Comparison of ENCODE assay signal across 14 cellular contexts in genomic region chr16:88760424-88761142, GRCh38. TPM values are rescaled to one million over a fixed set of nuclear protein-coding genes. Genes with fewer than 3 reads are reported as not detected.
DNase-seq lines count a peak whose midpoint lies in the region; ATAC-seq and TF ChIP-seq lines count a peak whose summit lies in the region.
"Had no signal": no experiment of that assay in that cellular context is flagged by ENCODE, and none has a peak within 500 bp of the region (broad histone marks: within the 10 kb centered on the region; RNA-seq: fewer than 3 reads in every experiment).

No MANE protein-coding gene starts in this region.

- H4K20me1 ChIP-seq in GM23338 (replicated peaks; ENCODE audit: insufficient read depth): no peaks in the 10 kb centered on the region

- peaks cover 25% of the 10 kb centered on the region for H3K27me3 Mint-ChIP-seq in GM23338 (ENCODE audit: insufficient read depth, low read depth, poor library complexity)
- H3K27me3 Mint-ChIP-seq: stimulated activated naive B cell treated with anti-CD40 and anti-IgM and Interleukin-4, amounts not matched to agents 10 μg/mL and 1 μg/mL and 100 μg/mL, for 72 hours had no signal

- H3K27ac ChIP-seq in GM23338 (ENCODE audit: low read depth) (no peak overlapping the region), VCaP (peak overlapping the region; percentile 82), stomach (peak overlapping the region in 4 of 5 donors; percentile 62 to 84 (median 71)), right cardiac atrium (ENCODE audit: low read length) (no peak overlapping the region)
- H3K27ac ChIP-seq: dorsolateral prefrontal cortex had no signal

- H3K9me3 Mint-ChIP-seq in GM23338: no peaks in the 10 kb centered on the region
- H3K9me3 Mint-ChIP-seq: activated T-cell treated with anti-CD3 and anti-CD28 coated beads, Interleukin-2, amount 50 U/mL, for 72 hours; stimulated activated naive B cell treated with anti-CD40 and anti-IgM and Interleukin-4, amounts not matched to agents 10 μg/mL and 1 μg/mL and 100 μg/mL, for 72 hours had no signal

- H3K36me3 Mint-ChIP-seq in GM23338 (ENCODE audit: low read depth): no peaks in the 10 kb centered on the region; the same call in 2 of the 3 replicates

- H3K4me3 ChIP-seq in GM23338: no peak overlapping the region
- no peak overlapping the region for H3K4me3 ChIP-seq in stomach
- no peak overlapping the region for H3K4me3 ChIP-seq in right cardiac atrium (ENCODE audit: low read length)
- H3K4me3 ChIP-seq: dorsolateral prefrontal cortex, MG63 had no signal

- no peaks in the 10 kb centered on the region for H3K36me3 ChIP-seq in GM23338 (ENCODE audit: insufficient read depth)
- H3K36me3 ChIP-seq in stomach: peaks cover 0 to 17% (median 2%) of the 10 kb centered on the region in 4 donors
- H3K36me3 ChIP-seq: MG63 had no signal

- H2AFZ ChIP-seq in GM23338: no peak overlapping the region

- ATAC-seq in GM23338 (no peak), right cardiac atrium (no peak)
- ATAC-seq: activated T-cell treated with anti-CD3 and anti-CD28 coated beads, Interleukin-2, amount 50 U/mL, for 72 hours; stimulated activated naive B cell treated with anti-CD40 and anti-IgM and Interleukin-4, amounts not matched to agents 10 μg/mL and 1 μg/mL and 100 μg/mL, for 72 hours had no signal

- H3K9me2 ChIP-seq in GM23338 (ENCODE audit: insufficient read depth): no peaks in the 10 kb centered on the region

- H3K9me3 ChIP-seq in stomach (no peaks in the 10 kb centered on the region), right cardiac atrium (ENCODE audit: control insufficient read depth, low read length) (no peaks in the 10 kb centered on the region)
- H3K9me3 ChIP-seq: MG63 had no signal

- WGBS in stomach, 5 donors: 42 to 75% (median 59%) methylated on average over 8 to 24 of the region's 24 CpGs
- 87% methylated on average over 24 of the region's 24 CpGs for WGBS in right cardiac atrium

- TF ChIP-seq CTCF in GM23338 (conservative IDR thresholded peaks at IDR 0.05; ENCODE audit: low read depth in 2 of 2) (no peak), VCaP (conservative IDR thresholded peaks at IDR 0.05) (no peak), stomach (IDR thresholded peaks at IDR 0.05) (no peak)

- TF ChIP-seq EP300 in stomach (IDR thresholded peaks at IDR 0.05): no peak

- no peak overlapping the region for H3K4me2 ChIP-seq in GM23338

- H3K27ac Mint-ChIP-seq in GM23338: peak overlapping the region; percentile 52; the same call in 1 of the 2 replicates
- H3K27ac Mint-ChIP-seq: activated T-cell treated with anti-CD3 and anti-CD28 coated beads, Interleukin-2, amount 50 U/mL, for 72 hours; stimulated activated naive B cell treated with anti-CD40 and anti-IgM and Interleukin-4, amounts not matched to agents 10 μg/mL and 1 μg/mL and 100 μg/mL, for 72 hours had no signal

- intact Hi-C loops in stomach (cut with DNase I; ENCODE audit: low total_unique reads) (no loop called here), right cardiac atrium (cut with DNase I) (no loop called here)

- H3K4me3 Mint-ChIP-seq in GM23338: no peak overlapping the region
- H3K4me3 Mint-ChIP-seq: activated T-cell treated with anti-CD3 and anti-CD28 coated beads, Interleukin-2, amount 50 U/mL, for 72 hours; stimulated activated naive B cell treated with anti-CD40 and anti-IgM and Interleukin-4, amounts not matched to agents 10 μg/mL and 1 μg/mL and 100 μg/mL, for 72 hours had no signal

- H3K27me3 ChIP-seq in GM23338 (ENCODE audit: insufficient read depth) (no peaks in the 10 kb centered on the region), stomach (no peaks in the 10 kb centered on the region), right cardiac atrium (ENCODE audit: control insufficient read depth, insufficient read depth) (no peaks in the 10 kb centered on the region)
- H3K27me3 ChIP-seq: dorsolateral prefrontal cortex, MG63 had no signal

- H3K4me1 Mint-ChIP-seq in GM23338: peaks cover 46% of the 10 kb centered on the region

- H3K4me1 ChIP-seq in GM23338 (ENCODE audit: insufficient read depth): peaks cover 9% of the 10 kb centered on the region
- H3K4me1 ChIP-seq in stomach: peaks cover 43 to 79% (median 65%) of the 10 kb centered on the region in 4 donors
- H3K4me1 ChIP-seq in right cardiac atrium (ENCODE audit: control insufficient read depth, insufficient read depth, low read length): no peaks in the 10 kb centered on the region

- H3F3A ChIP-seq in GM23338 (replicated peaks; ENCODE audit: low read depth): peaks cover 9% of the 10 kb centered on the region; the same call in 1 of the 2 replicates

- DNase-seq in GM23338 (ENCODE audit: low spot score): no peak
- DNase-seq in left kidney (ENCODE audit: low read depth, low spot score): peak; percentile 64
- no peak for DNase-seq in stomach
- DNase-seq in retina: no peak
- DNase-seq in T1000 (lab: John Stamatoyannopoulos, UW): no peak
- no peak for DNase-seq in right cardiac atrium
- DNase-seq: activated CD4-positive, alpha-beta T cell treated with anti-CD3 and anti-CD28 coated beads for 48 hours; activated T-cell treated with anti-CD3 and anti-CD28 coated beads, Interleukin-2, amount 50 U/mL, for 72 hours; dorsolateral prefrontal cortex; MG63; NCI-H2227 treated with DMSO at 0.1 percent for 48 hours; stimulated activated CD4-positive, alpha-beta T cell treated with anti-CD3 and anti-CD28 coated beads, Interleukin-4, amount 100 ng/mL, for 24 hours; stimulated activated naive B cell treated with anti-CD40 and anti-IgM and Interleukin-4, amounts not matched to agents 10 μg/mL and 1 μg/mL and 100 μg/mL, for 72 hours had no signal

- H3K79me2 ChIP-seq in GM23338 (replicated peaks; ENCODE audit: insufficient read depth): peaks cover 12% of the 10 kb centered on the region

- no peak for TF ChIP-seq POLR2A in stomach (IDR thresholded peaks at IDR 0.05)

TF ChIP-seq in GM23338, 12 proteins besides CTCF, POLR2A, EP300 and RAD21 (continues in another document):
- no peak for TF ChIP-seq EZH2 (IDR thresholded peaks at IDR 0.05; ENCODE audit: low read depth, unreplicated experiment)
- no peak for TF ChIP-seq ZNF114 (CRISPR knock-in tag; IDR thresholded peaks at IDR 0.05)
- no peak for TF ChIP-seq ZNF331 (CRISPR knock-in tag; IDR thresholded peaks at IDR 0.05; ENCODE audit: low read depth)
- TF ChIP-seq JUNB (IDR thresholded peaks at IDR 0.05; ENCODE audit: unreplicated experiment): no peak
- no peak for TF ChIP-seq EZH2phosphoT487 (IDR thresholded peaks at IDR 0.05; ENCODE audit: unreplicated experiment)
- TF ChIP-seq REST (IDR thresholded peaks at IDR 0.05; ENCODE audit: unreplicated experiment): no peak

RNA-seq across cellular contexts. Expression of gene PIEZO1, which starts 24.4 kb away (rescaled TPM):
- total RNA-seq in GM23338 (2014; rRNA removed; shearing (Covaris generic)): 56.2 and 70.1 TPM in 2 replicates
- polyA plus RNA-seq in GM23338 (2016; fragmentation: Nextera tagmentation; extraction: Ambion mirVana) (29.6 and 30.4 TPM in 2 replicates), stomach (100 to 1,000 TPM in 1 of 3 donors, 10 to 100 TPM in 2; 43.7 to 153 (median 49.1) TPM), right cardiac atrium (37.3 TPM)
- total RNA-seq in stomach (100 to 1,000 TPM in 4 of 5 donors, 10 to 100 TPM in 1; 81.7 to 171 (median 128) TPM), right cardiac atrium (10 to 100 TPM; 21.7 to 45.6 (median 29.8) TPM)

RNA-seq across cellular contexts. Expression of gene CDT1, which starts 43.0 kb away (rescaled TPM):
- 114 and 187 TPM in 2 replicates for total RNA-seq in GM23338 (2014; rRNA removed; shearing (Covaris generic))
- polyA plus RNA-seq in GM23338 (2016; fragmentation: Nextera tagmentation; extraction: Ambion mirVana): 32.6 and 36.1 TPM in 2 replicates
- total RNA-seq in stomach: 100 to 1,000 TPM in 1 of 5 donors, 10 to 100 TPM in 1, 1 to 10 TPM in 3; 1.5 to 147 (median 8.7) TPM
- polyA plus RNA-seq in stomach: 1 to 10 TPM; 3.2 to 5.2 (median 4.1) TPM
- total RNA-seq in right cardiac atrium: 1 to 10 TPM in 2 of 4 donors, under 1 TPM in 2; 0.57 to 3.1 (median 1.1) TPM
- 0.27 TPM for polyA plus RNA-seq in right cardiac atrium

RNA-seq across cellular contexts. Expression of gene APRT, which starts 51.1 kb away (rescaled TPM):
- 250 and 258 TPM in 2 replicates for total RNA-seq in GM23338 (2014; rRNA removed; shearing (Covaris generic))
- polyA plus RNA-seq in GM23338 (2016; fragmentation: Nextera tagmentation; extraction: Ambion mirVana): 522 and 536 TPM in 2 replicates
- total RNA-seq in stomach: 100 to 1,000 TPM in 2 of 5 donors, 10 to 100 TPM in 3; 18.1 to 340 (median 85.3) TPM
- 100 to 1,000 TPM; 224 to 250 (median 241) TPM for polyA plus RNA-seq in stomach
- total RNA-seq in right cardiac atrium: 10 to 100 TPM; 40.8 to 65.8 (median 50.7) TPM
- polyA plus RNA-seq in right cardiac atrium: 82.0 TPM

RNA-seq across cellular contexts. Expression of gene CTU2, which starts 54.3 kb away (rescaled TPM):
- 15.4 and 22.3 TPM in 2 replicates for total RNA-seq in GM23338 (2014; rRNA removed; shearing (Covaris generic))
- polyA plus RNA-seq in GM23338 (2016; fragmentation: Nextera tagmentation; extraction: Ambion mirVana) (25.7 and 33.6 TPM in 2 replicates), stomach (10 to 100 TPM; 13.4 to 21.6 (median 16.1) TPM), right cardiac atrium (11.4 TPM)
- total RNA-seq in stomach (10 to 100 TPM in 3 of 5 donors, 1 to 10 TPM in 2; 1.8 to 53.3 (median 11.2) TPM), right cardiac atrium (10 to 100 TPM; 11.1 to 16.3 (median 12.4) TPM)

RNA-seq across cellular contexts. Expression of gene RNF166, which starts 54.4 kb away (rescaled TPM):
- 39.6 and 43.4 TPM in 2 replicates for total RNA-seq in GM23338 (2014; rRNA removed; shearing (Covaris generic))
- polyA plus RNA-seq in GM23338 (2016; fragmentation: Nextera tagmentation; extraction: Ambion mirVana) (24.9 and 27.8 TPM in 2 replicates), stomach (10 to 100 TPM; 11.5 to 20.6 (median 13.1) TPM), right cardiac atrium (18.4 TPM)
- total RNA-seq in stomach (10 to 100 TPM in 4 of 5 donors, 1 to 10 TPM in 1; 8.8 to 31.9 (median 14.6) TPM), right cardiac atrium (10 to 100 TPM; 15.0 to 23.8 (median 19.2) TPM)

Comparison
In these comparisons a context has a peak if more than half of its experiments do, and no peak if none do; other contexts are left out.
1. H3K27ac ChIP-seq: peak in VCaP (single experiment) and stomach (4 of 5); none in GM23338 (single experiment) and right cardiac atrium (single experiment).